In genomic region chr5:73654861-73655318, GRCh38 we compare ENCODE assay signal across 1 cellular context.
TF ChIP-seq lines count a peak whose summit lies in the region.

No MANE protein-coding gene starts in this region.

TF ChIP-seq in HepG2, 621 proteins besides CTCF, POLR2A, EP300 and RAD21 (continued from another document):
- TF ChIP-seq, protein P1, sequence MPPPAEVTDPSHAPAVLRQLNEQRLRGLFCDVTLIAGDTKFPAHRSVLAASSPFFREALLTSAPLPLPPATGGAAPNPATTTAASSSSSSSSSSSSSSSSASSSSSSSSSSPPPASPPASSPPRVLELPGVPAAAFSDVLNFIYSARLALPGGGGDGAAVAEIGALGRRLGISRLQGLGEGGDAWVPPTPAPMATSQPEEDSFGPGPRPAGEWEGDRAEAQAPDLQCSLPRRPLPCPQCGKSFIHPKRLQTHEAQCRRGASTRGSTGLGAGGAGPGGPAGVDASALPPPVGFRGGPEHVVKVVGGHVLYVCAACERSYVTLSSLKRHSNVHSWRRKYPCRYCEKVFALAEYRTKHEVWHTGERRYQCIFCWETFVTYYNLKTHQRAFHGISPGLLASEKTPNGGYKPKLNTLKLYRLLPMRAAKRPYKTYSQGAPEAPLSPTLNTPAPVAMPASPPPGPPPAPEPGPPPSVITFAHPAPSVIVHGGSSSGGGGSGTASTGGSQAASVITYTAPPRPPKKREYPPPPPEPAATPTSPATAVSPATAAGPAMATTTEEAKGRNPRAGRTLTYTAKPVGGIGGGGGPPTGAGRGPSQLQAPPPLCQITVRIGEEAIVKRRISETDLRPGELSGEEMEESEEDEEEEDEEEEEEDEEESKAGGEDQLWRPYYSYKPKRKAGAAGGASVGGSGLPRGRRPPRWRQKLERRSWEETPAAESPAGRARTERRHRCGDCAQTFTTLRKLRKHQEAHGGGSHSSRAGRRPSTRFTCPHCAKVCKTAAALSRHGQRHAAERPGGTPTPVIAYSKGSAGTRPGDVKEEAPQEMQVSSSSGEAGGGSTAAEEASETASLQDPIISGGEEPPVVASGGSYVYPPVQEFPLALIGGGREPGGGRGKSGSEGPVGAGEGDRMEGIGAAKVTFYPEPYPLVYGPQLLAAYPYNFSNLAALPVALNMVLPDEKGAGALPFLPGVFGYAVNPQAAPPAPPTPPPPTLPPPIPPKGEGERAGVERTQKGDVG (CRISPR knock-in tag; IDR thresholded peaks at IDR 0.05; ENCODE audit: borderline replicate concordance): no peak
- TF ChIP-seq POGZ (CRISPR knock-in tag; IDR thresholded peaks at IDR 0.05) (peak; percentile 69; the same call in 1 of the 2 replicates), HDAC2 (CRISPR knock-in tag; IDR thresholded peaks at IDR 0.05) (peak; percentile 58), FOXA1 (IDR thresholded peaks at IDR 0.05) (no peak), FOXA1 (CRISPR knock-in tag; IDR thresholded peaks at IDR 0.05) (0 out of 2 replicates have a peak, but pooled peaks have one; percentile 23), KDM6A (CRISPR knock-in tag; IDR thresholded peaks at IDR 0.05; ENCODE audit: low read depth) (peak; percentile 25; the same call in 1 of the 2 replicates), ZNF777 (CRISPR knock-in tag; IDR thresholded peaks at IDR 0.05) (no peak), ZNF264 (CRISPR knock-in tag; IDR thresholded peaks at IDR 0.05) (0 out of 2 replicates have a peak, but pooled peaks have one; percentile 14), CEBPG (CRISPR knock-in tag; IDR thresholded peaks at IDR 0.05) (peak; percentile 92), NR2F1 (CRISPR knock-in tag; IDR thresholded peaks at IDR 0.05) (peak; percentile 72 to 82), SOX6 (IDR thresholded peaks at IDR 0.05) (no peak), SOX6 (CRISPR knock-in tag; IDR thresholded peaks at IDR 0.05) (peak; percentile 68), HNF4G (IDR thresholded peaks at IDR 0.05; ENCODE audit: borderline replicate concordance, low read depth, low read length) (peak; percentile 83), HNF4G (CRISPR knock-in tag; IDR thresholded peaks at IDR 0.05; ENCODE audit: borderline replicate concordance, low read depth) (no peak), MEF2D (CRISPR knock-in tag; IDR thresholded peaks at IDR 0.05) (0 out of 2 replicates have a peak, but pooled peaks have one; percentile 38), ZNF614 (CRISPR knock-in tag; IDR thresholded peaks at IDR 0.05; ENCODE audit: borderline replicate concordance) (peak; percentile 54; the same call in 1 of the 2 replicates), MTF1 (CRISPR knock-in tag; IDR thresholded peaks at IDR 0.05) (no peak), FOXP1 (IDR thresholded peaks at IDR 0.05) (no peak), FOXP1 (CRISPR knock-in tag; IDR thresholded peaks at IDR 0.05) (peak; percentile 69; the same call in 1 of the 2 replicates), ELF3 (CRISPR knock-in tag; IDR thresholded peaks at IDR 0.05) (peak; percentile 57), PAXIP1 (CRISPR knock-in tag; conservative IDR thresholded peaks at IDR 0.05) (peak; percentile 77), BCL6 (CRISPR knock-in tag; IDR thresholded peaks at IDR 0.05) (peak; percentile 77), MBD4 (IDR thresholded peaks at IDR 0.05; ENCODE audit: borderline replicate concordance, low read length) (0 out of 2 replicates have a peak, but pooled peaks have one; percentile 25), ESRRA (CRISPR knock-in tag; IDR thresholded peaks at IDR 0.05; ENCODE audit: low read depth) (peak; percentile 81), SOX5 (CRISPR knock-in tag; IDR thresholded peaks at IDR 0.05; ENCODE audit: borderline replicate concordance) (peak; percentile 75), ZNF333 (CRISPR knock-in tag; IDR thresholded peaks at IDR 0.05; ENCODE audit: borderline replicate concordance) (no peak), SALL1 (CRISPR knock-in tag; IDR thresholded peaks at IDR 0.05) (peak; percentile 38; the same call in 1 of the 2 replicates), TFDP2 (CRISPR knock-in tag; IDR thresholded peaks at IDR 0.05) (0 out of 2 replicates have a peak, but pooled peaks have one; percentile 40), ZNF644 (CRISPR knock-in tag; IDR thresholded peaks at IDR 0.05; ENCODE audit: low read depth) (peak; percentile 95), KLF6 (CRISPR knock-in tag; IDR thresholded peaks at IDR 0.05) (0 out of 2 replicates have a peak, but pooled peaks have one; percentile 34), NCOA2 (CRISPR knock-in tag; IDR thresholded peaks at IDR 0.05) (peak; percentile 60), MED1 (CRISPR knock-in tag; IDR thresholded peaks at IDR 0.05) (peak; percentile 24; the same call in 1 of the 2 replicates), RARA (CRISPR knock-in tag; IDR thresholded peaks at IDR 0.05) (peak; percentile 62), MATR3 (CRISPR knock-in tag; IDR thresholded peaks at IDR 0.05) (no peak)
- TF ChIP-seq, protein P2, sequence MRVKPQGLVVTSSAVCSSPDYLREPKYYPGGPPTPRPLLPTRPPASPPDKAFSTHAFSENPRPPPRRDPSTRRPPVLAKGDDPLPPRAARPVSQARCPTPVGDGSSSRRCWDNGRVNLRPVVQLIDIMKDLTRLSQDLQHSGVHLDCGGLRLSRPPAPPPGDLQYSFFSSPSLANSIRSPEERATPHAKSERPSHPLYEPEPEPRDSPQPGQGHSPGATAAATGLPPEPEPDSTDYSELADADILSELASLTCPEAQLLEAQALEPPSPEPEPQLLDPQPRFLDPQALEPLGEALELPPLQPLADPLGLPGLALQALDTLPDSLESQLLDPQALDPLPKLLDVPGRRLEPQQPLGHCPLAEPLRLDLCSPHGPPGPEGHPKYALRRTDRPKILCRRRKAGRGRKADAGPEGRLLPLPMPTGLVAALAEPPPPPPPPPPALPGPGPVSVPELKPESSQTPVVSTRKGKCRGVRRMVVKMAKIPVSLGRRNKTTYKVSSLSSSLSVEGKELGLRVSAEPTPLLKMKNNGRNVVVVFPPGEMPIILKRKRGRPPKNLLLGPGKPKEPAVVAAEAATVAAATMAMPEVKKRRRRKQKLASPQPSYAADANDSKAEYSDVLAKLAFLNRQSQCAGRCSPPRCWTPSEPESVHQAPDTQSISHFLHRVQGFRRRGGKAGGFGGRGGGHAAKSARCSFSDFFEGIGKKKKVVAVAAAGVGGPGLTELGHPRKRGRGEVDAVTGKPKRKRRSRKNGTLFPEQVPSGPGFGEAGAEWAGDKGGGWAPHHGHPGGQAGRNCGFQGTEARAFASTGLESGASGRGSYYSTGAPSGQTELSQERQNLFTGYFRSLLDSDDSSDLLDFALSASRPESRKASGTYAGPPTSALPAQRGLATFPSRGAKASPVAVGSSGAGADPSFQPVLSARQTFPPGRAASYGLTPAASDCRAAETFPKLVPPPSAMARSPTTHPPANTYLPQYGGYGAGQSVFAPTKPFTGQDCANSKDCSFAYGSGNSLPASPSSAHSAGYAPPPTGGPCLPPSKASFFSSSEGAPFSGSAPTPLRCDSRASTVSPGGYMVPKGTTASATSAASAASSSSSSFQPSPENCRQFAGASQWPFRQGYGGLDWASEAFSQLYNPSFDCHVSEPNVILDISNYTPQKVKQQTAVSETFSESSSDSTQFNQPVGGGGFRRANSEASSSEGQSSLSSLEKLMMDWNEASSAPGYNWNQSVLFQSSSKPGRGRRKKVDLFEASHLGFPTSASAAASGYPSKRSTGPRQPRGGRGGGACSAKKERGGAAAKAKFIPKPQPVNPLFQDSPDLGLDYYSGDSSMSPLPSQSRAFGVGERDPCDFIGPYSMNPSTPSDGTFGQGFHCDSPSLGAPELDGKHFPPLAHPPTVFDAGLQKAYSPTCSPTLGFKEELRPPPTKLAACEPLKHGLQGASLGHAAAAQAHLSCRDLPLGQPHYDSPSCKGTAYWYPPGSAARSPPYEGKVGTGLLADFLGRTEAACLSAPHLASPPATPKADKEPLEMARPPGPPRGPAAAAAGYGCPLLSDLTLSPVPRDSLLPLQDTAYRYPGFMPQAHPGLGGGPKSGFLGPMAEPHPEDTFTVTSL (CRISPR knock-in tag; IDR thresholded peaks at IDR 0.05; ENCODE audit: borderline replicate concordance): peak; percentile 52; the same call in 1 of the 2 replicates
- TF ChIP-seq, protein P3, sequence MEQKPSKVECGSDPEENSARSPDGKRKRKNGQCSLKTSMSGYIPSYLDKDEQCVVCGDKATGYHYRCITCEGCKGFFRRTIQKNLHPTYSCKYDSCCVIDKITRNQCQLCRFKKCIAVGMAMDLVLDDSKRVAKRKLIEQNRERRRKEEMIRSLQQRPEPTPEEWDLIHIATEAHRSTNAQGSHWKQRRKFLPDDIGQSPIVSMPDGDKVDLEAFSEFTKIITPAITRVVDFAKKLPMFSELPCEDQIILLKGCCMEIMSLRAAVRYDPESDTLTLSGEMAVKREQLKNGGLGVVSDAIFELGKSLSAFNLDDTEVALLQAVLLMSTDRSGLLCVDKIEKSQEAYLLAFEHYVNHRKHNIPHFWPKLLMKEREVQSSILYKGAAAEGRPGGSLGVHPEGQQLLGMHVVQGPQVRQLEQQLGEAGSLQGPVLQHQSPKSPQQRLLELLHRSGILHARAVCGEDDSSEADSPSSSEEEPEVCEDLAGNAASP (CRISPR knock-in tag; IDR thresholded peaks at IDR 0.05; ENCODE audit: borderline replicate concordance): peak; percentile 62; the same call in 1 of the 2 replicates
- TF ChIP-seq, protein P4, sequence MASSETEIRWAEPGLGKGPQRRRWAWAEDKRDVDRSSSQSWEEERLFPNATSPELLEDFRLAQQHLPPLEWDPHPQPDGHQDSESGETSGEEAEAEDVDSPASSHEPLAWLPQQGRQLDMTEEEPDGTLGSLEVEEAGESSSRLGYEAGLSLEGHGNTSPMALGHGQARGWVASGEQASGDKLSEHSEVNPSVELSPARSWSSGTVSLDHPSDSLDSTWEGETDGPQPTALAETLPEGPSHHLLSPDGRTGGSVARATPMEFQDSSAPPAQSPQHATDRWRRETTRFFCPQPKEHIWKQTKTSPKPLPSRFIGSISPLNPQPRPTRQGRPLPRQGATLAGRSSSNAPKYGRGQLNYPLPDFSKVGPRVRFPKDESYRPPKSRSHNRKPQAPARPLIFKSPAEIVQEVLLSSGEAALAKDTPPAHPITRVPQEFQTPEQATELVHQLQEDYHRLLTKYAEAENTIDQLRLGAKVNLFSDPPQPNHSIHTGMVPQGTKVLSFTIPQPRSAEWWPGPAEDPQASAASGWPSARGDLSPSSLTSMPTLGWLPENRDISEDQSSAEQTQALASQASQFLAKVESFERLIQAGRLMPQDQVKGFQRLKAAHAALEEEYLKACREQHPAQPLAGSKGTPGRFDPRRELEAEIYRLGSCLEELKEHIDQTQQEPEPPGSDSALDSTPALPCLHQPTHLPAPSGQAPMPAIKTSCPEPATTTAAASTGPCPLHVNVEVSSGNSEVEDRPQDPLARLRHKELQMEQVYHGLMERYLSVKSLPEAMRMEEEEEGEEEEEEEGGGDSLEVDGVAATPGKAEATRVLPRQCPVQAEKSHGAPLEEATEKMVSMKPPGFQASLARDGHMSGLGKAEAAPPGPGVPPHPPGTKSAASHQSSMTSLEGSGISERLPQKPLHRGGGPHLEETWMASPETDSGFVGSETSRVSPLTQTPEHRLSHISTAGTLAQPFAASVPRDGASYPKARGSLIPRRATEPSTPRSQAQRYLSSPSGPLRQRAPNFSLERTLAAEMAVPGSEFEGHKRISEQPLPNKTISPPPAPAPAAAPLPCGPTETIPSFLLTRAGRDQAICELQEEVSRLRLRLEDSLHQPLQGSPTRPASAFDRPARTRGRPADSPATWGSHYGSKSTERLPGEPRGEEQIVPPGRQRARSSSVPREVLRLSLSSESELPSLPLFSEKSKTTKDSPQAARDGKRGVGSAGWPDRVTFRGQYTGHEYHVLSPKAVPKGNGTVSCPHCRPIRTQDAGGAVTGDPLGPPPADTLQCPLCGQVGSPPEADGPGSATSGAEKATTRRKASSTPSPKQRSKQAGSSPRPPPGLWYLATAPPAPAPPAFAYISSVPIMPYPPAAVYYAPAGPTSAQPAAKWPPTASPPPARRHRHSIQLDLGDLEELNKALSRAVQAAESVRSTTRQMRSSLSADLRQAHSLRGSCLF (CRISPR knock-in tag; IDR thresholded peaks at IDR 0.05; ENCODE audit: borderline replicate concordance): no peak
- TF ChIP-seq, protein P5, sequence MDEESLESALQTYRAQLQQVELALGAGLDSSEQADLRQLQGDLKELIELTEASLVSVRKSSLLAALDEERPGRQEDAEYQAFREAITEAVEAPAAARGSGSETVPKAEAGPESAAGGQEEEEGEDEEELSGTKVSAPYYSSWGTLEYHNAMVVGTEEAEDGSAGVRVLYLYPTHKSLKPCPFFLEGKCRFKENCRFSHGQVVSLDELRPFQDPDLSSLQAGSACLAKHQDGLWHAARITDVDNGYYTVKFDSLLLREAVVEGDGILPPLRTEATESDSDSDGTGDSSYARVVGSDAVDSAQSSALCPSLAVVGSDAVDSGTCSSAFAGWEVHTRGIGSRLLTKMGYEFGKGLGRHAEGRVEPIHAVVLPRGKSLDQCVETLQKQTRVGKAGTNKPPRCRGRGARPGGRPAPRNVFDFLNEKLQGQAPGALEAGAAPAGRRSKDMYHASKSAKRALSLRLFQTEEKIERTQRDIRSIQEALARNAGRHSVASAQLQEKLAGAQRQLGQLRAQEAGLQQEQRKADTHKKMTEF (CRISPR knock-in tag; IDR thresholded peaks at IDR 0.05): peak; percentile 41; the same call in 1 of the 2 replicates
